In genomic region chr2:39724828-39725144, GRCh38 we compare ENCODE assay signal across 16 cellular contexts. TPM values are rescaled to one million over a fixed set of nuclear protein-coding genes. Genes with fewer than 3 reads are reported as not detected.
"Had no signal": no experiment of that assay in that cellular context is flagged by ENCODE, and none has a peak within 500 bp of the region (broad histone marks: within the 10 kb centered on the region; RNA-seq: fewer than 3 reads in every experiment).

No MANE protein-coding gene starts in this region.

- H3K27me3 ChIP-seq: esophagus muscularis mucosa, heart left ventricle, sigmoid colon had no signal

- H3K36me3 ChIP-seq: esophagus muscularis mucosa, heart left ventricle, sigmoid colon had no signal

- H3K4me3 ChIP-seq: esophagus muscularis mucosa, heart left ventricle, psoas muscle, sigmoid colon had no signal

- H3K27ac ChIP-seq: esophagus muscularis mucosa, foreskin keratinocyte, sigmoid colon had no signal

- DNase-seq: activated CD4-positive, alpha-beta T cell treated with anti-CD3 and anti-CD28 coated beads for 48 hours; activated naive CD4-positive, alpha-beta T cell treated with Interleukin-2 at 50 U/mL for 16 hours; activated naive CD8-positive, alpha-beta T cell treated with anti-CD3 and anti-CD28 coated beads, Interleukin-2, amount 50 U/mL, for 24 hours; endodermal cell; foreskin keratinocyte; heart left ventricle; islet precursor cell; psoas muscle; sigmoid colon; stimulated activated CD4-positive, alpha-beta T cell treated with anti-CD3 and anti-CD28 coated beads, Interleukin-12 subunit alpha, Interleukin-12 subunit beta, amount 100 ng/mL, for 4 hours; stimulated activated naive CD4-positive, alpha-beta T cell had no signal

- H3K4me1 ChIP-seq: foreskin keratinocyte had no signal

- ATAC-seq: activated naive CD8-positive, alpha-beta T cell treated with anti-CD3 and anti-CD28 coated beads, Interleukin-2, amount 50 U/mL, for 24 hours; foreskin keratinocyte; heart left ventricle; psoas muscle; WTC11 had no signal

- H3K9me3 ChIP-seq: esophagus muscularis mucosa, heart left ventricle, psoas muscle, sigmoid colon had no signal

RNA-seq across cellular contexts. Expression of gene TMEM178A, which starts 59.1 kb away (rescaled TPM):
- total RNA-seq: activated T-helper 1 cell treated with anti-CD3 and anti-CD28 coated beads, Interleukin-12 subunit alpha, Interleukin-12 subunit beta, Interleukin-2, Interleukin-4 antibody, amounts not matched to agents 30 ng/mL and 10 ng/mL and 1 ng/mL, durations not matched to agents 14 hours and 24 hours and 36 hours; dermis microvascular lymphatic vessel endothelial cell; foreskin keratinocyte; T-helper 1 cell treated with Interleukin-12 subunit alpha and Interleukin-12 subunit beta and Interleukin-4 antibody, amounts not matched to agents 30 ng/mL and 1 ng/mL, for 36 hours had no signal
